Comparison of ENCODE assay signal across 16 cellular contexts in genomic region chr1:117188268-117189108, GRCh38. TPM values are rescaled to one million over a fixed set of nuclear protein-coding genes. Genes with fewer than 3 reads are reported as not detected.
"Had no signal": no experiment of that assay in that cellular context is flagged by ENCODE, and none has a peak within 500 bp of the region (broad histone marks: within the 10 kb centered on the region; RNA-seq: fewer than 3 reads in every experiment).

No MANE protein-coding gene starts in this region.

- H3K27ac ChIP-seq: pancreas, thoracic aorta had no signal

- H3K27me3 ChIP-seq: pancreas had no signal

- H3K9me3 ChIP-seq: pancreas had no signal

- H3K27ac Mint-ChIP-seq: activated naive CD4-positive, alpha-beta T cell treated with anti-CD3 and anti-CD28 coated beads for 36 hours; dendritic cell treated with granulocyte-macrophage colony-stimulating factor and Interleukin-4, amounts not matched to agents 40 ng/mL and 50 ng/mL, for 4 days; nephron progenitor cell; T-helper 1 cell treated with Interleukin-12 subunit alpha and Interleukin-12 subunit beta and Interleukin-4 antibody, amounts not matched to agents 30 μg/mL and 1 μg/mL, for 36 hours had no signal

- H3K9me3 Mint-ChIP-seq: dendritic cell treated with granulocyte-macrophage colony-stimulating factor and Interleukin-4, amounts not matched to agents 40 ng/mL and 50 ng/mL, for 4 days; T-helper 1 cell treated with Interleukin-12 subunit alpha and Interleukin-12 subunit beta and Interleukin-4 antibody, amounts not matched to agents 30 μg/mL and 1 μg/mL, for 36 hours had no signal

- H3K4me3 Mint-ChIP-seq: activated naive CD4-positive, alpha-beta T cell treated with anti-CD3 and anti-CD28 coated beads for 36 hours; dendritic cell treated with granulocyte-macrophage colony-stimulating factor and Interleukin-4, amounts not matched to agents 40 ng/mL and 50 ng/mL, for 4 days; nephron progenitor cell; stimulated activated naive CD8-positive, alpha-beta T cell treated with anti-CD3 and anti-CD28 coated beads, Interleukin-15, amount 100 ng/mL, for 72 hours; T-helper 1 cell treated with Interleukin-12 subunit alpha and Interleukin-12 subunit beta and Interleukin-4 antibody, amounts not matched to agents 30 μg/mL and 1 μg/mL, for 36 hours had no signal

- H3K4me3 ChIP-seq: pancreas, thoracic aorta had no signal

- ATAC-seq: esophagus mucosa; pancreas; stimulated activated naive CD8-positive, alpha-beta T cell treated with anti-CD3 and anti-CD28 coated beads, Interleukin-15, amount 100 ng/mL, for 72 hours had no signal

- H3K4me1 ChIP-seq: pancreas had no signal

- DNase-seq: activated CD4-positive, alpha-beta T cell treated with anti-CD3 and anti-CD28 coated beads for 48 hours; activated naive CD4-positive, alpha-beta T cell treated with anti-CD3 and anti-CD28 coated beads for 36 hours; caudate nucleus; hippocampal formation; kidney glomerular epithelial cell; nephron progenitor cell; pancreas; stimulated activated CD4-positive, alpha-beta T cell treated with anti-CD3 and anti-CD28 coated beads, Interleukin-15, amount 100 ng/mL, for 24 hours; stimulated activated CD4-positive, alpha-beta T cell treated with anti-CD3 and anti-CD28 coated beads, Interleukin-4, amount 100 ng/mL, for 24 hours; stimulated activated naive CD8-positive, alpha-beta T cell treated with anti-CD3 and anti-CD28 coated beads, Interleukin-15, amount 100 ng/mL, for 72 hours had no signal

- H3K4me1 Mint-ChIP-seq: stimulated activated naive CD8-positive, alpha-beta T cell treated with anti-CD3 and anti-CD28 coated beads, Interleukin-15, amount 100 ng/mL, for 72 hours had no signal

- H3K36me3 ChIP-seq: pancreas, thoracic aorta had no signal

RNA-seq across cellular contexts. Expression of gene VTCN1, which starts 22.2 kb away (rescaled TPM):
- total RNA-seq: activated naive CD4-positive, alpha-beta T cell treated with anti-CD3 and anti-CD28 coated beads for 36 hours; mesenteric fat pad; skeletal muscle tissue; thoracic aorta had no signal
